1 cellular context compared by ENCODE assay signal in genomic region chr6:159109391-159109790, GRCh38.
TF ChIP-seq lines count a peak whose summit lies in the region.

No MANE protein-coding gene starts in this region.

TF ChIP-seq in HCT116, 20 proteins besides CTCF, POLR2A, EP300 and RAD21 (continued from another document):
- TF ChIP-seq EZH2phosphoT487 (IDR thresholded peaks at IDR 0.05; ENCODE audit: borderline replicate concordance) (no peak), REST (IDR thresholded peaks at IDR 0.05; ENCODE audit: low read depth) (no peak), MAX (IDR thresholded peaks at IDR 0.05) (no peak), ZBTB33 (IDR thresholded peaks at IDR 0.05; ENCODE audit: extremely low read depth, insufficient replicate concordance, low read length) (no peak), ZNF274 (IDR thresholded peaks at IDR 0.05; ENCODE audit: low read depth, low read length) (no peak), ATF3 (IDR thresholded peaks at IDR 0.05) (no peak), YY1 (IDR thresholded peaks at IDR 0.05; ENCODE audit: extremely low read depth, insufficient replicate concordance, low read depth, low read length) (no peak), ZFX (IDR thresholded peaks at IDR 0.05) (no peak)
